9 cellular contexts compared by ENCODE assay signal in the genomic region with DNA sequence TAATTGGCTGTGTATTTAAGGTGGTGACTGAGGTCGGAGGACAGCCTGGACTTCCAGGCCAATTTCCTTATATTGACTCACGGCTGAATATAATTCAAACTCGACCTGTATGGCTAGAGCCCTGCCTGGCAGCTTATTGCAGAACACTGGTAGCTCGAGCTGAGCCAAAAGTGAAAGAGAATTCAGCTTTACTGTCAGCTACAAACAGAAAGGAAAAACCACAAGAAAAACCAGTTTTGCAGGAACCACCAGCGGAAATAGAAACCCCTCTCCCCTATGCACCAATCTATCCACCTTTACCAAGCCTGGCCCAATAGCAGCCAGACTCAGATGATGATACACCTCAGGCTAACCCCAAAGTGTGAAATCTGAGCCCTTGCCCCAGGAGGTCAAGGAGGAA.
DNase-seq lines count a peak whose midpoint lies in the region; ATAC-seq, FAIRE-seq and TF ChIP-seq lines count a peak whose summit lies in the region.
"Had no signal": no experiment of that assay in that cellular context is flagged by ENCODE, and none has a peak within 500 bp of the region (broad histone marks: within the 10 kb centered on the region; RNA-seq: fewer than 3 reads in every experiment).

No MANE protein-coding gene starts in this region.

- no peak for ATAC-seq in GM19467 (IDR thresholded peaks at IDR 0.05; ENCODE audit: unreplicated experiment)
- ATAC-seq in GM18873 (IDR thresholded peaks at IDR 0.05; ENCODE audit: low FRiP score, unreplicated experiment), result no peak
- ATAC-seq in GM18520 (IDR thresholded peaks at IDR 0.05; ENCODE audit: unreplicated experiment), result no peak
- ATAC-seq: Panc1 had no signal

- no peaks in the 10 kb centered on the region for H3K27me3 Mint-ChIP-seq in CD14-positive monocyte (ENCODE audit: low read depth in 3 of 3)
- H3K27me3 Mint-ChIP-seq in activated CD4-positive, alpha-beta T cell treated with anti-CD3 and anti-CD28 coated beads, Interleukin-2, amount 10 ng/mL, durations not matched to agents 7 days and 5 days, result no peaks in the 10 kb centered on the region

- H3K9me3 ChIP-seq in kidney (ENCODE audit: control insufficient read depth in 1 of 2, low read length in 2 of 2), result no peaks in the 10 kb centered on the region

- H3K4me1 Mint-ChIP-seq in CD14-positive monocyte, result peaks cover 66% of the 10 kb centered on the region
- H3K4me1 Mint-ChIP-seq in activated CD4-positive, alpha-beta T cell treated with anti-CD3 and anti-CD28 coated beads, Interleukin-2, amount 10 ng/mL, durations not matched to agents 7 days and 5 days, result peaks cover 49% of the 10 kb centered on the region

- H3K36me3 Mint-ChIP-seq in CD14-positive monocyte, result peaks cover 0 to 2% of the 10 kb centered on the region in 2 donors
- peaks cover 22% of the 10 kb centered on the region for H3K36me3 Mint-ChIP-seq in activated CD4-positive, alpha-beta T cell treated with anti-CD3 and anti-CD28 coated beads, Interleukin-2, amount 10 ng/mL, durations not matched to agents 7 days and 5 days (ENCODE audit: low read depth)

- H3K36me3 ChIP-seq in kidney (ENCODE audit: control insufficient read depth in 1 of 2, insufficient read depth in 2 of 2, low read length in 2 of 2), result peaks cover 0 to 3% of the 10 kb centered on the region in 2 donors

- no peak for FAIRE-seq in kidney (lab: Jason Lieb, UNC)

- POLR2A ChIA-PET in activated CD4-positive, alpha-beta T cell treated with anti-CD3 and anti-CD28 coated beads, Interleukin-2, amount 10 ng/mL, durations not matched to agents 7 days and 5 days (lab: Charles Lee), result no interaction called here

- intact Hi-C loops in CD14-positive monocyte (cut with micrococcal nuclease), result loop anchor here (5.0 to 10.0 kb wide), 2 partner anchors 67 to 69 kb away; a partner anchor contains a TSS
- intact Hi-C loops in kidney (cut with DNase I), result no loop called here

- H3K4me3 Mint-ChIP-seq in CD14-positive monocyte, result peak overlapping the region; percentile 86 to 93
- H3K4me3 Mint-ChIP-seq in activated CD4-positive, alpha-beta T cell treated with anti-CD3 and anti-CD28 coated beads, Interleukin-2, amount 10 ng/mL, durations not matched to agents 7 days and 5 days, result peak overlapping the region; percentile 78

- peak overlapping the region in 2 of 7 donors; percentile 95 to 97 for H3K27ac Mint-ChIP-seq in CD14-positive monocyte
- H3K27ac Mint-ChIP-seq in activated CD4-positive, alpha-beta T cell treated with anti-CD3 and anti-CD28 coated beads, Interleukin-2, amount 10 ng/mL, durations not matched to agents 7 days and 5 days, result peak overlapping the region; percentile 87

- TF ChIP-seq CTCF in CD14-positive monocyte (IDR thresholded peaks at IDR 0.05) (no peak), HFF-Myc (IDR thresholded peaks at IDR 0.05; ENCODE audit: low read depth, low read length, missing control alignments) (no peak), kidney (IDR thresholded peaks at IDR 0.05; ENCODE audit: borderline replicate concordance, extremely low read depth, insufficient read depth) (no peak)

- H3K4me3 ChIP-seq in HFF-Myc (replicated peaks; ENCODE audit: low read depth, low read length), result peak overlapping the region; percentile 36
- peak overlapping the region; percentile 87 to 90 for H3K4me3 ChIP-seq in kidney (ENCODE audit: low read length in 2 of 2)

- peak overlapping the region; percentile 94 for H3K27ac ChIP-seq in kidney (ENCODE audit: low read depth in 2 of 2, low read length in 2 of 2)

- DNase-seq in CD14-positive monocyte (ENCODE audit: low spot score) (no peak), HFF-Myc (ENCODE audit: extremely low read depth, low read depth) (no peak), kidney (no peak), OCI-M1 (lab: John Stamatoyannopoulos, UW) (no peak)
- DNase-seq in activated CD4-positive, alpha-beta T cell treated with anti-CD3 and anti-CD28 coated beads, Interleukin-2, amount 10 ng/mL, durations not matched to agents 7 days and 5 days, result peak; percentile 64

- CTCF ChIA-PET in activated CD4-positive, alpha-beta T cell treated with anti-CD3 and anti-CD28 coated beads, Interleukin-2, amount 10 ng/mL, durations not matched to agents 7 days and 5 days (lab: Charles Lee), result no interaction called here

- peak overlapping the region; percentile 97 to 98 for H3K9ac ChIP-seq in kidney (ENCODE audit: low read length in 2 of 2)

- no peaks in the 10 kb centered on the region for H3K9me3 Mint-ChIP-seq in CD14-positive monocyte
- H3K9me3 Mint-ChIP-seq in activated CD4-positive, alpha-beta T cell treated with anti-CD3 and anti-CD28 coated beads, Interleukin-2, amount 10 ng/mL, durations not matched to agents 7 days and 5 days, result no peaks in the 10 kb centered on the region

- peaks cover 10 to 21% of the 10 kb centered on the region in 2 donors for H3K4me1 ChIP-seq in kidney (ENCODE audit: control insufficient read depth in 1 of 2, insufficient read depth in 1 of 2, low read depth in 1 of 2, low read length in 2 of 2)
